ENCODE assay signal across 16 cellular contexts in the genomic region with DNA sequence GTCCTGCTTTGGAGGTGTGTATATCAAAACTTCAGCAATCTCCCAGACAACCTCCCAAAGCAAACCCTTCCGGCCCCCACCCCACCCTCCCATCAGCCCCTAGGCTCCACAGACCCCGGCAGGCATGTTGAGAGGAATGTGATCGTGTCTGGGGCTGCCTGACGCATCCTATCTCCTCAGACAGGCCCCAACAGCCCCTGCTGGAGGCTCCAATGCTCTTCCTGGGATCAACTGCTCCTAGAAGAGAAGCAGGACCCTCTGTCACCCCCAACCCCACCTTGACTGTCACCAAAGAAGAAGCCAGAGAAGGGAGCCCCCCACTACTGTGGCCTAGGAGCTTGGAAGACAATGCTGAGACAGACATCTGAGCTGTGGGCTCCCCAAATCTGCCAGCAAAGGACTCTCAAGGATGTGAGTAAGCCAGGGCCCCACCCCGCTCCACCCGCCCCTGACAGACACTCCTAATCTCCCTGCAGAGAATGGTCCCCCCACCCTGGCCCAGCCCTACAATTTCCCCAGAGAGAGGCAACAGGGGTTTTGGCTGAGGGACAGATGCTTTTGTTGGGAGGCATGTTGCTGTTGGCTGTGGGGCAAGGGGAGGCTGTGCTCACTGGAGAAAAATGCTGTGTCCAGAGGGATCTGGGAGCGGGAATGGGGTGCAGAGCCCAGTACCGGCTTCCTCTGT. TPM values are rescaled to one million over a fixed set of nuclear protein-coding genes. Genes with fewer than 3 reads are reported as not detected.
DNase-seq lines count a peak whose midpoint lies in the region; ATAC-seq and TF ChIP-seq lines count a peak whose summit lies in the region.
"Had no signal": no experiment of that assay in that cellular context is flagged by ENCODE, and none has a peak within 500 bp of the region (broad histone marks: within the 10 kb centered on the region; RNA-seq: fewer than 3 reads in every experiment).

No MANE protein-coding gene starts in this region.

- no peaks in the 10 kb centered on the region for H3K79me2 ChIP-seq in GM23338 (replicated peaks; ENCODE audit: insufficient read depth)

- no peaks in the 10 kb centered on the region for H3K36me3 ChIP-seq in MG63
- no peaks in the 10 kb centered on the region for H3K36me3 ChIP-seq in breast epithelium
- H3K36me3 ChIP-seq in upper lobe of right lung, result no peaks in the 10 kb centered on the region
- no peaks in the 10 kb centered on the region for H3K36me3 ChIP-seq in GM23338 (ENCODE audit: insufficient read depth)

- H3K4me1 ChIP-seq in breast epithelium, result no peaks in the 10 kb centered on the region
- peaks cover 25% of the 10 kb centered on the region for H3K4me1 ChIP-seq in foreskin keratinocyte
- no peaks in the 10 kb centered on the region for H3K4me1 ChIP-seq in upper lobe of right lung
- no peaks in the 10 kb centered on the region for H3K4me1 ChIP-seq in GM23338 (ENCODE audit: insufficient read depth)

- no peaks in the 10 kb centered on the region; the same call in 2 of the 3 replicates for H3K36me3 Mint-ChIP-seq in GM23338 (ENCODE audit: low read depth)
- H3K36me3 Mint-ChIP-seq: CD4-positive, CD25-positive, alpha-beta regulatory T cell had no signal

- H3K9me2 ChIP-seq in GM23338 (ENCODE audit: insufficient read depth), result no peaks in the 10 kb centered on the region
- H3K9me2 ChIP-seq: SK-N-SH had no signal

- H3K4me3 ChIP-seq in MG63, result no peak overlapping the region
- no peak overlapping the region for H3K4me3 ChIP-seq in breast epithelium
- no peak overlapping the region for H3K4me3 ChIP-seq in upper lobe of right lung
- H3K4me3 ChIP-seq in GM23338, result no peak overlapping the region

- H2AFZ ChIP-seq in GM23338, result no peak overlapping the region

- no peak for TF ChIP-seq POLR2A in breast epithelium (IDR thresholded peaks at IDR 0.05)

- H3K4me2 ChIP-seq in GM23338, result no peak overlapping the region
- H3K4me2 ChIP-seq: SK-N-SH had no signal

- TF ChIP-seq CTCF in breast epithelium (IDR thresholded peaks at IDR 0.05) (no peak), foreskin keratinocyte (conservative IDR thresholded peaks at IDR 0.05) (no peak), upper lobe of right lung (IDR thresholded peaks at IDR 0.05) (no peak), GM23338 (conservative IDR thresholded peaks at IDR 0.05; ENCODE audit: low read depth in 2 of 2) (no peak)

- intact Hi-C loops in breast epithelium (cut with DNase I; ENCODE audit: low total_unique reads) (no loop called here), upper lobe of right lung (cut with DNase I) (no loop called here)

- H3K27ac ChIP-seq in breast epithelium (peak overlapping the region; percentile 25 to 82), foreskin keratinocyte (peak overlapping the region; percentile 99), upper lobe of right lung (no peak overlapping the region), GM23338 (ENCODE audit: low read depth) (no peak overlapping the region)

- no peaks in the 10 kb centered on the region for H4K20me1 ChIP-seq in GM23338 (replicated peaks; ENCODE audit: insufficient read depth)

- H3K9me3 Mint-ChIP-seq in GM23338, result no peaks in the 10 kb centered on the region; the same call in 2 of the 3 replicates
- H3K9me3 Mint-ChIP-seq: CD4-positive, CD25-positive, alpha-beta regulatory T cell had no signal

- H3K27me3 Mint-ChIP-seq in GM23338 (ENCODE audit: insufficient read depth, low read depth, poor library complexity), result peaks cover 6% of the 10 kb centered on the region

- H3K27ac Mint-ChIP-seq in GM23338, result no peak overlapping the region
- H3K27ac Mint-ChIP-seq: CD4-positive, CD25-positive, alpha-beta regulatory T cell had no signal

- H3K9me3 ChIP-seq in MG63 (no peaks in the 10 kb centered on the region), breast epithelium (no peaks in the 10 kb centered on the region), upper lobe of right lung (no peaks in the 10 kb centered on the region)
- H3K9me3 ChIP-seq: SK-N-SH had no signal

- no peaks in the 10 kb centered on the region for H3K27me3 ChIP-seq in MG63
- no peaks in the 10 kb centered on the region for H3K27me3 ChIP-seq in breast epithelium
- H3K27me3 ChIP-seq in foreskin keratinocyte, result no peaks in the 10 kb centered on the region
- peaks cover 4% of the 10 kb centered on the region for H3K27me3 ChIP-seq in upper lobe of right lung
- H3K27me3 ChIP-seq in GM23338 (ENCODE audit: insufficient read depth), result no peaks in the 10 kb centered on the region

- H3K4me3 Mint-ChIP-seq in GM23338, result no peak overlapping the region
- H3K4me3 Mint-ChIP-seq: CD4-positive, CD25-positive, alpha-beta regulatory T cell had no signal

- peaks cover 4% of the 10 kb centered on the region for H3K4me1 Mint-ChIP-seq in GM23338
- H3K4me1 Mint-ChIP-seq: CD4-positive, CD25-positive, alpha-beta regulatory T cell had no signal

- DNase-seq in MG63, result peak; percentile 84
- no peak for DNase-seq in breast epithelium (ENCODE audit: low spot score in 2 of 2)
- DNase-seq in foreskin keratinocyte, result peak; percentile 89 to 95
- DNase-seq in upper lobe of right lung, result peak; percentile 30
- DNase-seq in dedifferentiated amniotic fluid mesenchymal stem cell (ENCODE audit: extremely low spot score), result no peak
- DNase-seq in COR-L47 (lab: John Stamatoyannopoulos, UW), result no peak
- no peak for DNase-seq in GM23338 (ENCODE audit: low spot score)
- DNase-seq: CD4-positive, CD25-positive, alpha-beta regulatory T cell; NCI-H1105; NCI-H1694; NCI-H2107; NCI-H2227 treated with DMSO at 0.1 percent for 48 hours; NCI-H524; SK-N-SH had no signal

- no peaks in the 10 kb centered on the region for H3F3A ChIP-seq in GM23338 (replicated peaks; ENCODE audit: low read depth)

- peak; percentile 57 for ATAC-seq in foreskin keratinocyte
- ATAC-seq in upper lobe of right lung, result no peak
- ATAC-seq in GM23338, result no peak
- ATAC-seq: Right ventricle myocardium inferior had no signal

TF ChIP-seq in GM23338, 12 proteins besides CTCF, POLR2A, EP300 and RAD21:
- TF ChIP-seq POLR2AphosphoS5 (IDR thresholded peaks at IDR 0.05; ENCODE audit: low read depth) (no peak), ZNF114 (CRISPR knock-in tag; IDR thresholded peaks at IDR 0.05) (no peak), EZH2phosphoT487 (IDR thresholded peaks at IDR 0.05; ENCODE audit: unreplicated experiment) (no peak)
TF ChIP-seq in GM23338: peak in this region for 0.

RNA-seq across cellular contexts. Expression of gene KRT14, which starts 1.6 kb away (rescaled TPM):
- total RNA-seq in MG63 (2014; rRNA removed; shearing (Covaris generic); ENCODE audit: low replicate concordance), result 6.1 and 7.9 TPM in 2 replicates
- 100 to 1,000 TPM in 2 of 3 donors, under 1 TPM in 1; 0.80 to 692 (median 388) TPM for total RNA-seq in breast epithelium
- total RNA-seq in foreskin keratinocyte, result 12,113 and 14,268 TPM in 2 replicates
- 17,138 and 18,688 TPM in 2 replicates for polyA plus RNA-seq in foreskin keratinocyte
- total RNA-seq in upper lobe of right lung, result not detected
- total RNA-seq in GM23338 (2014; rRNA removed; shearing (Covaris generic)), result not detected in 2 replicates
- not detected in 2 replicates for polyA plus RNA-seq in GM23338 (2016; fragmentation: Nextera tagmentation; extraction: Ambion mirVana)
- total RNA-seq: CD4-positive, CD25-positive, alpha-beta regulatory T cell; H1; Right ventricle myocardium inferior had no signal
- polyA plus RNA-seq: CD4-positive, CD25-positive, alpha-beta regulatory T cell; SK-N-SH had no signal

RNA-seq across cellular contexts. Expression of gene KRT9, which starts 16.4 kb away (rescaled TPM):
- total RNA-seq in MG63 (2014; rRNA removed; shearing (Covaris generic); ENCODE audit: low replicate concordance), result not detected in 2 replicates
- total RNA-seq in breast epithelium, result under 1 TPM in 1 of 3 donors, not detected in 2; 0.44 TPM
- total RNA-seq in foreskin keratinocyte, result 1.0 and 1.3 TPM in 2 replicates
- polyA plus RNA-seq in foreskin keratinocyte, result 1.4 and 1.7 TPM in 2 replicates
- total RNA-seq in upper lobe of right lung, result not detected
- total RNA-seq in GM23338 (2014; rRNA removed; shearing (Covaris generic)), result not detected in 2 replicates
- not detected in 2 replicates for polyA plus RNA-seq in GM23338 (2016; fragmentation: Nextera tagmentation; extraction: Ambion mirVana)
- total RNA-seq: CD4-positive, CD25-positive, alpha-beta regulatory T cell; H1; Right ventricle myocardium inferior had no signal
- polyA plus RNA-seq: CD4-positive, CD25-positive, alpha-beta regulatory T cell; H1; SK-N-SH had no signal

RNA-seq across cellular contexts. Expression of gene KRT16, which starts 24.3 kb away (rescaled TPM):
- total RNA-seq in MG63 (2014; rRNA removed; shearing (Covaris generic); ENCODE audit: low replicate concordance), result not detected in 2 replicates
- total RNA-seq in breast epithelium (100 to 1,000 TPM in 1 of 3 donors, 10 to 100 TPM in 1, 1 to 10 TPM in 1; 2.6 to 100 (median 51.8) TPM), foreskin keratinocyte (115 and 208 TPM in 2 replicates), upper lobe of right lung (not detected)
- polyA plus RNA-seq in foreskin keratinocyte (132 and 240 TPM in 2 replicates), GM23338 (2016; fragmentation: Nextera tagmentation; extraction: Ambion mirVana) (not detected in 2 replicates)
- not detected in 2 replicates for total RNA-seq in GM23338 (2014; rRNA removed; shearing (Covaris generic))
- total RNA-seq: CD4-positive, CD25-positive, alpha-beta regulatory T cell; H1; Right ventricle myocardium inferior had no signal
- polyA plus RNA-seq: CD4-positive, CD25-positive, alpha-beta regulatory T cell; H1; SK-N-SH had no signal

RNA-seq across cellular contexts. Expression of gene KRT17, which starts 36.1 kb away (rescaled TPM):
- total RNA-seq in MG63 (2014; rRNA removed; shearing (Covaris generic); ENCODE audit: low replicate concordance), result not detected in 2 replicates
- total RNA-seq in breast epithelium (1,000 to 10,000 TPM in 2 of 3 donors, 1 to 10 TPM in 1; 1.9 to 1,676 (median 1,373) TPM), foreskin keratinocyte (3,495 and 3,975 TPM in 2 replicates), upper lobe of right lung (5.9 TPM)
- polyA plus RNA-seq in foreskin keratinocyte (3,974 and 4,528 TPM in 2 replicates), GM23338 (2016; fragmentation: Nextera tagmentation; extraction: Ambion mirVana) (1.8 TPM in 2 replicates)
- total RNA-seq in GM23338 (2014; rRNA removed; shearing (Covaris generic)), result 0.63 TPM in 1 of 2 replicates, not detected in the other
- total RNA-seq: CD4-positive, CD25-positive, alpha-beta regulatory T cell; Right ventricle myocardium inferior had no signal
- polyA plus RNA-seq: CD4-positive, CD25-positive, alpha-beta regulatory T cell had no signal

Comparison
In these comparisons a context has a peak if more than half of its experiments do, and no peak if none do; other contexts are left out.
1. DNase-seq: peak in MG63 (single experiment), foreskin keratinocyte (2 of 2) and upper lobe of right lung (single experiment); none in breast epithelium (0 of 2), dedifferentiated amniotic fluid mesenchymal stem cell (single experiment), COR-L47 (single experiment) and GM23338 (single experiment).
2. H3K27ac ChIP-seq: peak in breast epithelium (2 of 2) and foreskin keratinocyte (single experiment); none in upper lobe of right lung (single experiment) and GM23338 (single experiment).
3. RNA of gene KRT14, which starts 1.6 kb away (total RNA-seq): 12,113 to 14,268 TPM in foreskin keratinocyte; 0.80 to 692 TPM in breast epithelium, 6.1 to 7.9 TPM in MG63, not detected in upper lobe of right lung (single experiment) and not detected in GM23338; every median in the first group is over 10 times any median in the second.